Comparison of ENCODE assay signal across 8 cellular contexts in the genomic region with DNA sequence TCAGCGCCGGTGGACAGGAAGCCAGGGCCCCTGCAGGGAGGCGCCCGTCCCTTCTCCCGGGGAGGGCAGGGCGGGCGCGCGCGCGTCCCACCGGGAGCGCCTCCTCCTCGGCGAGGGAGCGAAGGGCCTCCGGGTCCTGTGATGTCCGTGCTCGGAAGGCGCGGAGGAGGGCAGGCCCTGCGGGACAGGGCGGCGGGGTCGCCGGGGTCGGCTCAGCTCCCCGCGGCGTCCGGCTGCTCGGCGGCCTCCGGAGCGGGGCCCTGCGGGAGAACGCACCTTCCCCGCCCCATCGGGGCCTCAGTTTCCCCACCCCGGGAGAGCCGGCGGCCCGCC. TPM values are rescaled to one million over a fixed set of nuclear protein-coding genes. Genes with fewer than 3 reads are reported as not detected.
DNase-seq lines count a peak whose midpoint lies in the region; ATAC-seq and TF ChIP-seq lines count a peak whose summit lies in the region.

No MANE protein-coding gene starts in this region.

- peak; percentile 76 for DNase-seq in D341Med (ENCODE audit: low spot score)
- DNase-seq in HT1080 (ENCODE audit: low read depth), result peak; percentile 31
- peak; percentile 33 to 50 for DNase-seq in activated T-cell treated with anti-CD3 and anti-CD28 coated beads, Interleukin-2, amount 50 U/mL, for 72 hours
- peak; percentile 53 for DNase-seq in Right ventricle myocardium superior
- no peak for DNase-seq in psoas muscle
- DNase-seq in cerebellar nuclear complex (lab: John Stamatoyannopoulos, UW), result no peak
- no peak for DNase-seq in GM19240 (ENCODE audit: insufficient read length, low spot score)

- H3K9me3 ChIP-seq in psoas muscle, result no peaks in the 10 kb centered on the region

- 0 to 1% (median 1%) methylated on average over 19 to 43 of the region's 43 CpGs for WGBS in psoas muscle, 3 donors

- no peaks in the 10 kb centered on the region for H3K27me3 Mint-ChIP-seq in activated T-cell treated with anti-CD3 and anti-CD28 coated beads, Interleukin-2, amount 50 U/mL, for 72 hours (ENCODE audit: low read depth)

- peak overlapping the region; percentile 80 for H3K27ac ChIP-seq in psoas muscle

- peak overlapping the region; percentile 33 for H3K27ac Mint-ChIP-seq in activated T-cell treated with anti-CD3 and anti-CD28 coated beads, Interleukin-2, amount 50 U/mL, for 72 hours

- H3K36me3 ChIP-seq in psoas muscle (ENCODE audit: insufficient read depth in 1 of 2, low read depth in 1 of 2), result peaks cover 0 to 4% of the 10 kb centered on the region in 2 donors

- H3K4me3 Mint-ChIP-seq in activated T-cell treated with anti-CD3 and anti-CD28 coated beads, Interleukin-2, amount 50 U/mL, for 72 hours, result peak overlapping the region; percentile 89 to 91

- peaks cover 9% of the 10 kb centered on the region for H3K4me1 Mint-ChIP-seq in activated T-cell treated with anti-CD3 and anti-CD28 coated beads, Interleukin-2, amount 50 U/mL, for 72 hours (ENCODE audit: low read depth)

- no peaks in the 10 kb centered on the region for H3K27me3 ChIP-seq in psoas muscle (ENCODE audit: insufficient read depth in 3 of 3, low read length in 2 of 3)

- no peak for TF ChIP-seq CTCF in psoas muscle (IDR thresholded peaks at IDR 0.05)

- peak overlapping the region; percentile 97 for H3K4me3 ChIP-seq in psoas muscle

- no peaks in the 10 kb centered on the region for H3K36me3 Mint-ChIP-seq in activated T-cell treated with anti-CD3 and anti-CD28 coated beads, Interleukin-2, amount 50 U/mL, for 72 hours (ENCODE audit: insufficient read depth in 2 of 2)

- H3K9me3 Mint-ChIP-seq in activated T-cell treated with anti-CD3 and anti-CD28 coated beads, Interleukin-2, amount 50 U/mL, for 72 hours, result no peaks in the 10 kb centered on the region

- H3K4me1 ChIP-seq in psoas muscle, result peaks cover 24% of the 10 kb centered on the region

- intact Hi-C loops in Right ventricle myocardium superior (cut with DNase I), result no loop called here
- intact Hi-C loops in psoas muscle (cut with DNase I), result loop anchor here in 1 of 2 donors (5.0 kb wide), 1 partner anchor 100 kb away; no protein-coding TSS in a partner anchor

- peak; percentile 30 for ATAC-seq in GM21381 (IDR thresholded peaks at IDR 0.05; ENCODE audit: unreplicated experiment)
- peak; percentile 53 to 55 for ATAC-seq in activated T-cell treated with anti-CD3 and anti-CD28 coated beads, Interleukin-2, amount 50 U/mL, for 72 hours (replicated peaks in 1 of 2)
- peak; percentile 40 for ATAC-seq in Right ventricle myocardium superior (ENCODE audit: poor library complexity)
- ATAC-seq in psoas muscle, result peak in 3 of 4 donors; percentile 9 to 24 (median 11)

RNA-seq across cellular contexts. Expression of gene EXD3, which starts 0.3 kb away (rescaled TPM):
- 3.5 and 4.7 TPM in 2 replicates for total RNA-seq in HT1080 (2014; rRNA removed; shearing (Covaris generic))
- polyA plus RNA-seq in HT1080 (2015; cell fraction: cytosol; rRNA removed), result 5.8 and 6.0 TPM in 2 replicates
- polyA plus RNA-seq in HT1080 (2015; cell fraction: nucleus; rRNA removed), result 9.7 and 12.1 TPM in 2 replicates
- total RNA-seq in activated T-cell treated with anti-CD3 and anti-CD28 coated beads, Interleukin-2, amount 50 U/mL, for 72 hours, result 10 to 100 TPM; 23.7 to 26.0 TPM
- total RNA-seq in Right ventricle myocardium superior (6.9 TPM), psoas muscle (10 to 100 TPM in 2 of 4 donors, 1 to 10 TPM in 2; 6.7 to 11.2 (median 9.7) TPM)
- 1 to 10 TPM; 5.7 to 9.9 (median 7.2) TPM for polyA plus RNA-seq in psoas muscle

RNA-seq across cellular contexts. Expression of gene NOXA1, which starts 0.6 kb away (rescaled TPM):
- 0.10 TPM in 1 of 2 replicates, not detected in the other for total RNA-seq in HT1080 (2014; rRNA removed; shearing (Covaris generic))
- polyA plus RNA-seq in HT1080 (2015; cell fraction: cytosol; rRNA removed), result 0.08 and 0.58 TPM in 2 replicates
- polyA plus RNA-seq in HT1080 (2015; cell fraction: nucleus; rRNA removed), result 1.2 and 2.8 TPM in 2 replicates
- total RNA-seq in activated T-cell treated with anti-CD3 and anti-CD28 coated beads, Interleukin-2, amount 50 U/mL, for 72 hours, result 1 to 10 TPM; 1.4 to 1.8 TPM
- total RNA-seq in Right ventricle myocardium superior, result 1.7 TPM
- total RNA-seq in psoas muscle, result 1 to 10 TPM in 3 of 4 donors, under 1 TPM in 1; 0.62 to 5.1 (median 2.5) TPM
- polyA plus RNA-seq in psoas muscle, result 1 to 10 TPM in 1 of 3 donors, under 1 TPM in 2; 0.43 to 1.0 (median 0.83) TPM

RNA-seq across cellular contexts. Expression of gene ENTPD8, which starts 18.5 kb away (rescaled TPM):
- not detected in 2 replicates for total RNA-seq in HT1080 (2014; rRNA removed; shearing (Covaris generic))
- polyA plus RNA-seq in HT1080 (2015; cell fraction: cytosol; rRNA removed), result not detected in 2 replicates
- polyA plus RNA-seq in HT1080 (2015; cell fraction: nucleus; rRNA removed), result 0.11 TPM in 1 of 2 replicates, not detected in the other
- total RNA-seq in activated T-cell treated with anti-CD3 and anti-CD28 coated beads, Interleukin-2, amount 50 U/mL, for 72 hours, result not detected
- total RNA-seq in Right ventricle myocardium superior (not detected), psoas muscle (not detected)
- polyA plus RNA-seq in psoas muscle, result under 1 TPM in 1 of 3 donors, not detected in 2; 0.01 TPM

RNA-seq across cellular contexts. Expression of gene NSMF, which starts 36.5 kb away (rescaled TPM):
- 34.5 and 40.0 TPM in 2 replicates for total RNA-seq in HT1080 (2014; rRNA removed; shearing (Covaris generic))
- 46.5 and 49.6 TPM in 2 replicates for polyA plus RNA-seq in HT1080 (2015; cell fraction: cytosol; rRNA removed)
- 76.9 and 81.3 TPM in 2 replicates for polyA plus RNA-seq in HT1080 (2015; cell fraction: nucleus; rRNA removed)
- total RNA-seq in activated T-cell treated with anti-CD3 and anti-CD28 coated beads, Interleukin-2, amount 50 U/mL, for 72 hours, result 10 to 100 TPM; 20.0 to 28.5 TPM
- 10.0 TPM for total RNA-seq in Right ventricle myocardium superior
- 10 to 100 TPM in 1 of 4 donors, 1 to 10 TPM in 3; 4.8 to 11.2 (median 6.4) TPM for total RNA-seq in psoas muscle
- 10 to 100 TPM in 1 of 3 donors, 1 to 10 TPM in 2; 4.9 to 11.0 (median 5.7) TPM for polyA plus RNA-seq in psoas muscle

Comparison
In these comparisons a context has a peak if more than half of its experiments do, and no peak if none do; other contexts are left out.
1. DNase-seq: peak in D341Med (single experiment), HT1080 (single experiment), activated T-cell treated with anti-CD3 and anti-CD28 coated beads, Interleukin-2, amount 50 U/mL, for 72 hours (2 of 2) and Right ventricle myocardium superior (single experiment); none in psoas muscle (0 of 2), cerebellar nuclear complex (0 of 2) and GM19240 (single experiment).
2. Peak in every context shown above with its lines, with median percentiles within 50 percentile points of each other: ATAC-seq.